Comparison of ENCODE assay signal across 24 cellular contexts in genomic region chr9:91723420-91724067, GRCh38.
"Had no signal": no experiment of that assay in that cellular context is flagged by ENCODE, and none has a peak within 500 bp of the region (broad histone marks: within the 10 kb centered on the region; RNA-seq: fewer than 3 reads in every experiment).

No MANE protein-coding gene starts in this region.

- FAIRE-seq: bronchial epithelial cell had no signal

- DNase-seq: activated CD4-positive, alpha-beta T cell treated with anti-CD3 and anti-CD28 coated beads for 48 hours; activated CD4-positive, alpha-beta T cell treated with anti-CD3 and anti-CD28 coated beads, Interleukin-2, amount 50 U/mL, for 4 hours; activated CD4-positive, CD25-positive, alpha-beta regulatory T cell treated with anti-CD3 and anti-CD28 coated beads, Interleukin-2, amount 50 U/mL, for 72 hours; activated CD8-positive, alpha-beta T cell treated with anti-CD3 and anti-CD28 coated beads, Interleukin-2, amount 10 ng/mL, durations not matched to agents 7 days and 5 days; activated effector memory CD4-positive, alpha-beta T cell treated with anti-CD3 and anti-CD28 coated beads, Interleukin-2, amount 50 U/mL, for 16 hours; activated naive CD4-positive, alpha-beta T cell treated with Interleukin-2 at 50 U/mL for 16 hours; activated naive CD8-positive, alpha-beta T cell treated with anti-CD3 and anti-CD28 coated beads, Interleukin-2, amount 50 U/mL, for 24 hours; activated T-cell treated with anti-CD3 and anti-CD28 coated beads, Interleukin-2, amount 50 U/mL, for 4 hours; amniotic stem cell; body of pancreas; Karpas-422; MM.1S; NCI-H1105 treated with DMSO at 0.1 percent for 48 hours; NCI-H1436 treated with DMSO at 0.1 percent for 48 hours; NCI-H187; NCI-H2081; NCI-H446; NCI-H524; SHP77 had no signal

- ATAC-seq: activated CD8-positive, alpha-beta T cell treated with anti-CD3 and anti-CD28 coated beads, Interleukin-2, amount 10 ng/mL, durations not matched to agents 7 days and 5 days; activated naive CD4-positive, alpha-beta T cell treated with anti-CD3 and anti-CD28 coated beads, Interleukin-2, amount 50 U/mL, for 72 hours; activated naive CD8-positive, alpha-beta T cell treated with anti-CD3 and anti-CD28 coated beads, Interleukin-2, amount 50 U/mL, for 24 hours; activated T-cell treated with anti-CD3 and anti-CD28 coated beads, Interleukin-2, amount 50 U/mL, for 4 hours; body of pancreas had no signal

- H3K27ac ChIP-seq: ascending aorta, body of pancreas, Peyer's patch had no signal

- H3K27ac Mint-ChIP-seq: activated CD8-positive, alpha-beta T cell treated with anti-CD3 and anti-CD28 coated beads, Interleukin-2, amount 10 ng/mL, durations not matched to agents 7 days and 5 days; activated naive CD4-positive, alpha-beta T cell treated with anti-CD3 and anti-CD28 coated beads, Interleukin-2, amount 50 U/mL, for 72 hours; activated naive CD8-positive, alpha-beta T cell treated with anti-CD3 and anti-CD28 coated beads, Interleukin-2, amount 50 U/mL, for 24 hours; T-helper 1 cell treated with Interleukin-12 subunit alpha and Interleukin-12 subunit beta and Interleukin-4 antibody, amounts not matched to agents 30 μg/mL and 1 μg/mL, for 36 hours had no signal

- H3K27me3 ChIP-seq: ascending aorta, body of pancreas, Peyer's patch had no signal

- H3K4me1 ChIP-seq: ascending aorta, Peyer's patch had no signal

- H3K9me3 Mint-ChIP-seq: activated naive CD4-positive, alpha-beta T cell treated with anti-CD3 and anti-CD28 coated beads, Interleukin-2, amount 50 U/mL, for 72 hours; activated naive CD8-positive, alpha-beta T cell treated with anti-CD3 and anti-CD28 coated beads, Interleukin-2, amount 50 U/mL, for 24 hours; activated T-cell treated with anti-CD3 and anti-CD28 coated beads, Interleukin-2, amount 50 U/mL, for 4 hours; T-helper 1 cell treated with Interleukin-12 subunit alpha and Interleukin-12 subunit beta and Interleukin-4 antibody, amounts not matched to agents 30 μg/mL and 1 μg/mL, for 36 hours had no signal

- H3K36me3 ChIP-seq: ascending aorta, Peyer's patch had no signal

- H3K9me3 ChIP-seq: ascending aorta, body of pancreas, Peyer's patch had no signal

- H3K4me3 Mint-ChIP-seq: activated CD8-positive, alpha-beta T cell treated with anti-CD3 and anti-CD28 coated beads, Interleukin-2, amount 10 ng/mL, durations not matched to agents 7 days and 5 days; activated naive CD8-positive, alpha-beta T cell treated with anti-CD3 and anti-CD28 coated beads, Interleukin-2, amount 50 U/mL, for 24 hours; activated T-cell treated with anti-CD3 and anti-CD28 coated beads, Interleukin-2, amount 50 U/mL, for 4 hours; T-helper 1 cell treated with Interleukin-12 subunit alpha and Interleukin-12 subunit beta and Interleukin-4 antibody, amounts not matched to agents 30 μg/mL and 1 μg/mL, for 36 hours had no signal

- H3K36me3 Mint-ChIP-seq: activated naive CD4-positive, alpha-beta T cell treated with anti-CD3 and anti-CD28 coated beads, Interleukin-2, amount 50 U/mL, for 72 hours had no signal

- H3K4me3 ChIP-seq: ascending aorta, body of pancreas, Peyer's patch had no signal
